ENCODE assay signal across 27 cellular contexts in genomic region chr6:131693384-131693783, GRCh38. TPM values are rescaled to one million over a fixed set of nuclear protein-coding genes. Genes with fewer than 3 reads are reported as not detected.
"Had no signal": no experiment of that assay in that cellular context is flagged by ENCODE, and none has a peak within 500 bp of the region (broad histone marks: within the 10 kb centered on the region; RNA-seq: fewer than 3 reads in every experiment).

No MANE protein-coding gene starts in this region.

- H3K4me3 ChIP-seq: ascending aorta, body of pancreas, SK-N-MC had no signal

- H3K9me3 ChIP-seq: ascending aorta, body of pancreas had no signal

- DNase-seq: activated B cell treated with CpG ODN at 0.5 μM for 24 hours; activated CD4-positive, alpha-beta T cell treated with anti-CD3 and anti-CD28 coated beads for 1 hour; activated CD4-positive, alpha-beta T cell treated with anti-CD3 and anti-CD28 coated beads, Interleukin-2, amount 10 ng/mL, durations not matched to agents 24 days and 14 days; activated CD4-positive, alpha-beta T cell treated with anti-CD3 and anti-CD28 coated beads, Interleukin-2, amount 50 U/mL, for 48 hours; activated CD8-positive, alpha-beta memory T cell treated with anti-CD3 and anti-CD28 coated beads for 24 hours; activated effector memory CD4-positive, alpha-beta T cell treated with anti-CD3 and anti-CD28 coated beads, Interleukin-2, amount 50 U/mL, for 16 hours; activated naive CD4-positive, alpha-beta T cell treated with Interleukin-2 at 50 U/mL for 16 hours; activated naive CD8-positive, alpha-beta T cell treated with anti-CD3 and anti-CD28 coated beads, Interleukin-2, amount 50 U/mL, for 24 hours; activated T-cell treated with anti-CD3 and anti-CD28 coated beads, Interleukin-2, amount 50 U/mL, for 4 hours; amniotic stem cell; body of pancreas; central memory CD4-positive, alpha-beta T cell; Karpas-422; NCI-H1105 treated with DMSO at 0.1 percent for 48 hours; NCI-H1694 treated with DMSO at 0.1 percent for 48 hours; NCI-H2029 treated with DMSO at 0.1 percent for 48 hours; NCI-H510A treated with DMSO at 0.1 percent for 48 hours; NCI-H69; PC-3; SIG-M5; T-helper 17 cell; T-helper 9 cell had no signal

- H3K27ac ChIP-seq: ascending aorta, body of pancreas, SK-N-MC had no signal

- FAIRE-seq: bronchial epithelial cell had no signal

- H3K4me1 ChIP-seq: ascending aorta, body of pancreas had no signal

- H3K27me3 ChIP-seq: ascending aorta, body of pancreas had no signal

- H3K36me3 ChIP-seq: ascending aorta had no signal

- ATAC-seq: activated naive CD4-positive, alpha-beta T cell treated with anti-CD3 and anti-CD28 coated beads, Interleukin-2, amount 50 U/mL, for 72 hours; activated naive CD8-positive, alpha-beta T cell treated with anti-CD3 and anti-CD28 coated beads, Interleukin-2, amount 50 U/mL, for 24 hours; activated T-cell treated with anti-CD3 and anti-CD28 coated beads, Interleukin-2, amount 50 U/mL, for 4 hours; body of pancreas; PC-3; T-helper 17 cell had no signal

RNA-seq across cellular contexts. Expression of gene OR2A4, which starts 7.8 kb away (rescaled TPM):
- total RNA-seq: activated B cell treated with CpG ODN at 0.5 μM for 24 hours; activated CD4-positive, alpha-beta T cell treated with anti-CD3 and anti-CD28 coated beads, Interleukin-2, amount 10 ng/mL, durations not matched to agents 24 days and 14 days; activated naive CD4-positive, alpha-beta T cell treated with anti-CD3 and anti-CD28 coated beads, Interleukin-2, amount 50 U/mL, for 72 hours; activated T-cell treated with anti-CD3 and anti-CD28 coated beads, Interleukin-2, amount 50 U/mL, for 4 hours; ascending aorta; body of pancreas; chondrocyte; T-helper 17 cell had no signal

RNA-seq across cellular contexts. Expression of gene CTAGE9, which starts 17.4 kb away (rescaled TPM):
- total RNA-seq: activated B cell treated with CpG ODN at 0.5 μM for 24 hours; activated CD4-positive, alpha-beta T cell treated with anti-CD3 and anti-CD28 coated beads, Interleukin-2, amount 10 ng/mL, durations not matched to agents 24 days and 14 days; activated naive CD4-positive, alpha-beta T cell treated with anti-CD3 and anti-CD28 coated beads, Interleukin-2, amount 50 U/mL, for 72 hours; activated T-cell treated with anti-CD3 and anti-CD28 coated beads, Interleukin-2, amount 50 U/mL, for 4 hours; ascending aorta; bronchial epithelial cell; chondrocyte; PC-3; T-helper 17 cell had no signal

RNA-seq across cellular contexts. Expression of gene ENPP3, which starts 56.3 kb away (rescaled TPM):
- total RNA-seq: ascending aorta, bronchial epithelial cell, chondrocyte had no signal
